9 cellular contexts compared by ENCODE assay signal in genomic region chrX:34365482-34365881, GRCh38.
DNase-seq lines count a peak whose midpoint lies in the region; ATAC-seq, FAIRE-seq and TF ChIP-seq lines count a peak whose summit lies in the region.
"Had no signal": no experiment of that assay in that cellular context is flagged by ENCODE, and none has a peak within 500 bp of the region (broad histone marks: within the 10 kb centered on the region; RNA-seq: fewer than 3 reads in every experiment).

No MANE protein-coding gene starts in this region.

- no peak for FAIRE-seq in GM12891 (lab: Jason Lieb, UNC)

- peak; percentile 26 to 40 for DNase-seq in Kasumi-1 (lab: John Stamatoyannopoulos, UW)
- DNase-seq in brain pericyte (ENCODE audit: low read depth, low spot score): peak; percentile 17
- no peak for DNase-seq in lung (ENCODE audit: low spot score)
- no peak for DNase-seq in activated effector memory CD4-positive, alpha-beta T cell treated with anti-CD3 and anti-CD28 coated beads, Interleukin-2, amount 50 U/mL, for 16 hours
- no peak for DNase-seq in NCI-H2227 treated with DMSO at 0.1 percent for 48 hours (lab: John Stamatoyannopoulos, UW)
- no peak for DNase-seq in hippocampal formation (lab: John Stamatoyannopoulos, UW)
- no peak for DNase-seq in GM12891 (ENCODE audit: insufficient read length, low spot score)
- DNase-seq: NCI-H2107 had no signal

- no peaks in the 10 kb centered on the region for H3K36me3 ChIP-seq in lung (ENCODE audit: control insufficient read depth in 2 of 2, insufficient read depth in 2 of 2, low read length in 2 of 2)

- no peaks in the 10 kb centered on the region for H3K27me3 ChIP-seq in lung (ENCODE audit: control insufficient read depth, insufficient read depth)

- H3K4me1 ChIP-seq in lung (ENCODE audit: control insufficient read depth in 2 of 2, insufficient read depth in 2 of 2, low read length in 2 of 2): no peaks in the 10 kb centered on the region

- no peak for TF ChIP-seq POLR2A in GM12891 (IDR thresholded peaks at IDR 0.05; ENCODE audit: low read depth, low read length)

- WGBS in lung, 2 donors: 40 to 44% methylated on average over 5 of the region's 5 CpGs

- H3K9me3 ChIP-seq in lung (ENCODE audit: control insufficient read depth in 2 of 2, insufficient read depth in 1 of 2, low read length in 1 of 2): no peaks in the 10 kb centered on the region

- H3K27ac ChIP-seq in C4-2B (no peak overlapping the region), lung (ENCODE audit: low read depth in 1 of 2, low read length in 1 of 2) (no peak overlapping the region)

- ATAC-seq in lung (ENCODE audit: insufficient read depth, low FRiP score): no peak

- no peak overlapping the region for H3K4me3 ChIP-seq in lung

- TF ChIP-seq CTCF in C4-2B (conservative IDR thresholded peaks at IDR 0.05) (peak; percentile 74), lung (IDR thresholded peaks at IDR 0.05; ENCODE audit: control extremely low read depth, extremely low read depth) (peak; percentile 7)

TF ChIP-seq in GM12891, 5 proteins besides CTCF, POLR2A, EP300 and RAD21:
- no peak for TF ChIP-seq TAF1 (IDR thresholded peaks at IDR 0.05; ENCODE audit: low read depth, low read length)
- no peak for TF ChIP-seq POU2F2 (IDR thresholded peaks at IDR 0.05; ENCODE audit: low read depth, low read length)
- TF ChIP-seq POLR2AphosphoS5 (IDR thresholded peaks at IDR 0.05; ENCODE audit: low read depth, low read length): no peak
- TF ChIP-seq PAX5 (IDR thresholded peaks at IDR 0.05; ENCODE audit: insufficient read depth, low read length, severe bottlenecking): no peak
- no peak for TF ChIP-seq SPI1 (IDR thresholded peaks at IDR 0.05; ENCODE audit: low read depth, low read length)

Comparison
In these comparisons a context has a peak if more than half of its experiments do, and no peak if none do; other contexts are left out.
1. DNase-seq: peak in Kasumi-1 (2 of 2) and brain pericyte (single experiment); none in lung (single experiment), activated effector memory CD4-positive, alpha-beta T cell treated with anti-CD3 and anti-CD28 coated beads, Interleukin-2, amount 50 U/mL, for 16 hours (single experiment), NCI-H2227 treated with DMSO at 0.1 percent for 48 hours (single experiment), hippocampal formation (0 of 2) and GM12891 (single experiment).